13 cellular contexts compared by ENCODE assay signal in the genomic region with DNA sequence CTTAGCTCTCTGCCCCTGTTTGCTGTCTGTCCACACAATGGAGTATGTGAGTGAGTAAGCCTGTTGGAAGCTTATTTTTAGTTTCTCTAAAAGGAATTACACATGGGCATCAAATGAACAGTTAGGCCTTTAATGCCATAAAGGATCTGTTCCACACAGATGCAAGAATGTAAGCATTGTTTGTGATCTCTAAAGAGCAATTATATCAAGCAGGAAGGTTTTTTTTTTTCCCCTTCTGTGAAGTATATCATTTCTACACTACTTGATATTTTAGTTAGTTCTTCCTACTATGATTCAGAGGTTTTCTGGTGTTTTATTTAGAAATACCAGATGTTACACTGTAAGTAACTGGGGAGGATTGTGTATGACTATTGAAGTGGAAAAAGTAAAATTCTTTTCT.
DNase-seq lines count a peak whose midpoint lies in the region; ATAC-seq and TF ChIP-seq lines count a peak whose summit lies in the region.
"Had no signal": no experiment of that assay in that cellular context is flagged by ENCODE, and none has a peak within 500 bp of the region (broad histone marks: within the 10 kb centered on the region; RNA-seq: fewer than 3 reads in every experiment).

No MANE protein-coding gene starts in this region.

- no peaks in the 10 kb centered on the region for H3K36me3 Mint-ChIP-seq in natural killer cell treated with Interleukin-12 subunit alpha and Interleukin-12 subunit beta and Interleukin-15 and Interleukin-18, amount 100 ng/mL, for 72 hours
- H3K36me3 Mint-ChIP-seq in activated CD4-positive, alpha-beta memory T cell treated with anti-CD3 and anti-CD28 coated beads, Interleukin-2, amount 10 ng/mL, durations not matched to agents 7 days and 5 days (ENCODE audit: low read depth) = no peaks in the 10 kb centered on the region
- H3K36me3 Mint-ChIP-seq in glutamatergic neuron (ENCODE audit: unreplicated experiment) = no peaks in the 10 kb centered on the region
- H3K36me3 Mint-ChIP-seq: memory B cell had no signal

- no peak overlapping the region for H3K4me3 Mint-ChIP-seq in natural killer cell treated with Interleukin-12 subunit alpha and Interleukin-12 subunit beta and Interleukin-15 and Interleukin-18, amount 100 ng/mL, for 72 hours
- H3K4me3 Mint-ChIP-seq in activated CD4-positive, alpha-beta memory T cell treated with anti-CD3 and anti-CD28 coated beads, Interleukin-2, amount 10 ng/mL, durations not matched to agents 7 days and 5 days = no peak overlapping the region
- H3K4me3 Mint-ChIP-seq in glutamatergic neuron (ENCODE audit: unreplicated experiment) = no peak overlapping the region
- H3K4me3 Mint-ChIP-seq: memory B cell had no signal

- DNase-seq in EL (peak; percentile 49), cardiac fibroblast (ENCODE audit: low read depth in 2 of 2) (peak; percentile 35 to 77), myocyte (ENCODE audit: low read depth) (peak; percentile 47), glutamatergic neuron (no peak)
- DNase-seq in natural killer cell treated with Interleukin-12 subunit alpha and Interleukin-12 subunit beta and Interleukin-15 and Interleukin-18, amount 100 ng/mL, for 72 hours (ENCODE audit: low spot score) = no peak
- DNase-seq in activated CD4-positive, alpha-beta memory T cell treated with anti-CD3 and anti-CD28 coated beads, Interleukin-2, amount 10 ng/mL, durations not matched to agents 7 days and 5 days = no peak
- DNase-seq: amygdala, gastrocnemius medialis, NCI-H1105, right lobe of liver had no signal

- no peak for TF ChIP-seq CTCF in cardiac fibroblast (IDR thresholded peaks at IDR 0.05; ENCODE audit: low read depth, low read length)
- no peak for TF ChIP-seq CTCF in glutamatergic neuron (IDR thresholded peaks at IDR 0.05; ENCODE audit: partially characterized antibody, unreplicated experiment)

- POLR2A ChIA-PET in activated CD4-positive, alpha-beta memory T cell treated with anti-CD3 and anti-CD28 coated beads, Interleukin-2, amount 10 ng/mL, durations not matched to agents 7 days and 5 days (lab: Charles Lee) = no interaction called here

- H3K4me3 ChIP-seq in cardiac fibroblast (replicated peaks in 1 of 2; ENCODE audit: low read depth in 2 of 2, low read length in 2 of 2) = no peak overlapping the region
- H3K4me3 ChIP-seq: gastrocnemius medialis, right lobe of liver had no signal

- no peaks in the 10 kb centered on the region for H3K4me1 Mint-ChIP-seq in natural killer cell treated with Interleukin-12 subunit alpha and Interleukin-12 subunit beta and Interleukin-15 and Interleukin-18, amount 100 ng/mL, for 72 hours (ENCODE audit: low read depth in 2 of 2)
- H3K4me1 Mint-ChIP-seq in activated CD4-positive, alpha-beta memory T cell treated with anti-CD3 and anti-CD28 coated beads, Interleukin-2, amount 10 ng/mL, durations not matched to agents 7 days and 5 days = no peaks in the 10 kb centered on the region
- no peaks in the 10 kb centered on the region for H3K4me1 Mint-ChIP-seq in glutamatergic neuron (ENCODE audit: low read depth, unreplicated experiment)

- ATAC-seq in HG02885 (IDR thresholded peaks at IDR 0.05; ENCODE audit: poor library complexity, unreplicated experiment) (peak; percentile 43), HG02981 (IDR thresholded peaks at IDR 0.05; ENCODE audit: unreplicated experiment) (no peak)
- ATAC-seq in natural killer cell treated with Interleukin-12 subunit alpha and Interleukin-12 subunit beta and Interleukin-15 and Interleukin-18, amount 100 ng/mL, for 72 hours = no peak
- ATAC-seq: gastrocnemius medialis, right lobe of liver had no signal

- no peak overlapping the region for H3K27ac Mint-ChIP-seq in natural killer cell treated with Interleukin-12 subunit alpha and Interleukin-12 subunit beta and Interleukin-15 and Interleukin-18, amount 100 ng/mL, for 72 hours
- H3K27ac Mint-ChIP-seq in activated CD4-positive, alpha-beta memory T cell treated with anti-CD3 and anti-CD28 coated beads, Interleukin-2, amount 10 ng/mL, durations not matched to agents 7 days and 5 days = no peak overlapping the region
- H3K27ac Mint-ChIP-seq in glutamatergic neuron (ENCODE audit: unreplicated experiment) = no peak overlapping the region
- H3K27ac Mint-ChIP-seq: memory B cell had no signal

- CTCF ChIA-PET in activated CD4-positive, alpha-beta memory T cell treated with anti-CD3 and anti-CD28 coated beads, Interleukin-2, amount 10 ng/mL, durations not matched to agents 7 days and 5 days (lab: Charles Lee) = no interaction called here

- peaks cover 3% of the 10 kb centered on the region for H3K9me3 Mint-ChIP-seq in natural killer cell treated with Interleukin-12 subunit alpha and Interleukin-12 subunit beta and Interleukin-15 and Interleukin-18, amount 100 ng/mL, for 72 hours
- no peaks in the 10 kb centered on the region for H3K9me3 Mint-ChIP-seq in activated CD4-positive, alpha-beta memory T cell treated with anti-CD3 and anti-CD28 coated beads, Interleukin-2, amount 10 ng/mL, durations not matched to agents 7 days and 5 days
- H3K9me3 Mint-ChIP-seq in glutamatergic neuron (ENCODE audit: unreplicated experiment) = no peaks in the 10 kb centered on the region
- H3K9me3 Mint-ChIP-seq: memory B cell had no signal

- H3K27me3 Mint-ChIP-seq in natural killer cell treated with Interleukin-12 subunit alpha and Interleukin-12 subunit beta and Interleukin-15 and Interleukin-18, amount 100 ng/mL, for 72 hours = no peaks in the 10 kb centered on the region
- no peaks in the 10 kb centered on the region for H3K27me3 Mint-ChIP-seq in activated CD4-positive, alpha-beta memory T cell treated with anti-CD3 and anti-CD28 coated beads, Interleukin-2, amount 10 ng/mL, durations not matched to agents 7 days and 5 days
- H3K27me3 Mint-ChIP-seq in glutamatergic neuron (ENCODE audit: unreplicated experiment) = no peaks in the 10 kb centered on the region
- H3K27me3 Mint-ChIP-seq: memory B cell had no signal

Comparison
In these comparisons a context has a peak if more than half of its experiments do, and no peak if none do; other contexts are left out.
1. DNase-seq: peak in EL (single experiment), cardiac fibroblast (2 of 2) and myocyte (single experiment); none in natural killer cell treated with Interleukin-12 subunit alpha and Interleukin-12 subunit beta and Interleukin-15 and Interleukin-18, amount 100 ng/mL, for 72 hours (single experiment), activated CD4-positive, alpha-beta memory T cell treated with anti-CD3 and anti-CD28 coated beads, Interleukin-2, amount 10 ng/mL, durations not matched to agents 7 days and 5 days (single experiment) and glutamatergic neuron (single experiment).